Comparison of ENCODE assay signal across 8 cellular contexts in the genomic region with DNA sequence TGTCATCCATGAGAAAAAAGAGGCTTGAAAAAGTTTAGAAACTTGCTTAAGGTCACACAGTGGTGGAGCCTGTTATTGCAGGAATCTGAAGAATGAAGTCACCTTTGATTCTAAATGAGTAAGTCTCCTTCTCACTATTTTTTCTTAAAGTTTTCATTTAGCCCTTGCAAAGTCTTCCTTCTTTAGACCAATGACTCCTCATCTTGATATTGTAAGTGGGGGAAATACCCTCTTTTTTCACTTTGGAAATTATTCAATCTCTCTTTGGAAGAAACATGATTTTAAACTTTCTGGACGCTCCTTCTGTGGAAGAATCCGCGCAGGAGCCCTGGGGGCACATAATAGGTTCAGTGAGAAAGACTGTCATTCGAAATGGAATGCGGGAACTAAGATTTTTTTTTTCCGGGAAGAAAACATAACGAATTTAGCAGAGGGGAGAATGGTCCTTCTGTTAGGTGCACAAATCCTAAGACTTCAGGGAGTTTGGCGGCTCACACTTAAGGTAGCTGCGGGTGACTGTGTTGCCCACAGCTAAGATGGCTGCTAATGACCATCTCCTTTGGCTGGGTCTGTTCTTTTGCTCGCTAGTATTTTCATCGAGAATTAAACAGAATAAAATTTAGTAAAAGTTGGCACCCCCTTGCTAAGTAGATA. TPM values are rescaled to one million over a fixed set of nuclear protein-coding genes. Genes with fewer than 3 reads are reported as not detected.
DNase-seq lines count a peak whose midpoint lies in the region; ATAC-seq and TF ChIP-seq lines count a peak whose summit lies in the region.

No MANE protein-coding gene starts in this region.

- H3K4me1 Mint-ChIP-seq in immature natural killer cell = peaks cover 38 to 43% of the 10 kb centered on the region in 2 donors

- TF ChIP-seq CTCF in RWPE2 (IDR thresholded peaks at IDR 0.05; ENCODE audit: poor library complexity, severe bottlenecking) (peak; percentile 41), brain microvascular endothelial cell (IDR thresholded peaks at IDR 0.05; ENCODE audit: low read depth, low read length, missing control alignments) (no peak)

- H3K27ac ChIP-seq in RWPE2 (ENCODE audit: poor library complexity, severe bottlenecking) = peak overlapping the region; percentile 99
- H3K27ac ChIP-seq in brain microvascular endothelial cell = peak overlapping the region; percentile 95

- H3K9me3 Mint-ChIP-seq in immature natural killer cell = no peaks in the 10 kb centered on the region

- peak overlapping the region; percentile 84 to 97 (median 94) for H3K27ac Mint-ChIP-seq in immature natural killer cell

- no peaks in the 10 kb centered on the region for H3K36me3 Mint-ChIP-seq in immature natural killer cell

- no peaks in the 10 kb centered on the region for H3K27me3 ChIP-seq in RWPE2 (ENCODE audit: insufficient read depth, poor library complexity, severe bottlenecking)
- H3K27me3 ChIP-seq in brain microvascular endothelial cell (replicated peaks) = no peaks in the 10 kb centered on the region

- H3K4me3 ChIP-seq in RWPE2 (ENCODE audit: severe bottlenecking) (peak overlapping the region; percentile 69), brain microvascular endothelial cell (ENCODE audit: low read depth, low read length) (peak overlapping the region; percentile 87)

- ATAC-seq in GM19452 (IDR thresholded peaks at IDR 0.05; ENCODE audit: unreplicated experiment) = peak; percentile 58
- peak; percentile 21 for ATAC-seq in HG03469 (IDR thresholded peaks at IDR 0.05; ENCODE audit: unreplicated experiment)
- ATAC-seq in RWPE2 (ENCODE audit: low read depth) = peak; percentile 48

- H3K27me3 Mint-ChIP-seq in immature natural killer cell (ENCODE audit: low read depth in 3 of 3) = peaks cover 0 to 4% (median 3%) of the 10 kb centered on the region in 3 donors

- peaks cover 39% of the 10 kb centered on the region for H3K36me3 ChIP-seq in RWPE2 (ENCODE audit: low read depth)
- H3K36me3 ChIP-seq in brain microvascular endothelial cell (replicated peaks) = peaks cover 3% of the 10 kb centered on the region

- in situ Hi-C loops in brain microvascular endothelial cell (cut with HindIII; ENCODE audit: low pct_ligation_motif_present, low sequenced_read_pairs) = no loop called here
- in situ Hi-C loops in G401 (cut with HindIII; ENCODE audit: low sequenced_read_pairs) = no loop called here

- DNase-seq in EL (peak; percentile 48), RWPE2 (ENCODE audit: low spot score) (no peak), brain microvascular endothelial cell (no peak), immature natural killer cell (peak in 1 of 3 donors; percentile 19), G401 (ENCODE audit: low spot score) (no peak)
- peak in 3 of 4 experiments; percentile 12 to 32 (median 18) for DNase-seq in stimulated activated CD4-positive, alpha-beta T cell treated with anti-CD3 and anti-CD28 coated beads, Interleukin-1b, Interleukin-23, amount 100 ng/mL, for 24 hours (ENCODE audit: low read depth in 4 of 4, low spot score in 1 of 4)

- H3K4me1 ChIP-seq in RWPE2 (ENCODE audit: insufficient read depth, poor library complexity, severe bottlenecking) = peaks cover 50% of the 10 kb centered on the region

- no peaks in the 10 kb centered on the region for H3K9me3 ChIP-seq in RWPE2 (ENCODE audit: severe bottlenecking)

- H3K4me3 Mint-ChIP-seq in immature natural killer cell = peak overlapping the region; percentile 93 to 99 (median 96)

RNA-seq across cellular contexts. Expression of gene SLMAP, which starts 0.6 kb away (rescaled TPM):
- 10 to 100 TPM; 11.0 to 31.2 (median 19.3) TPM for polyA plus RNA-seq in immature natural killer cell
- total RNA-seq in G401 (2014; rRNA removed; shearing (Covaris generic)) = 54.7 and 78.9 TPM in 2 replicates

Comparison
In these comparisons a context has a peak if more than half of its experiments do, and no peak if none do; other contexts are left out.
1. DNase-seq: peak in EL (single experiment) and stimulated activated CD4-positive, alpha-beta T cell treated with anti-CD3 and anti-CD28 coated beads, Interleukin-1b, Interleukin-23, amount 100 ng/mL, for 24 hours (3 of 4); none in RWPE2 (single experiment), brain microvascular endothelial cell (single experiment) and G401 (single experiment).
2. Peak in every context shown above with its lines, with median percentiles within 50 percentile points of each other: ATAC-seq.